ENCODE assay signal across 8 cellular contexts in genomic region chr16:31696968-31697743, GRCh38.
DNase-seq lines count a peak whose midpoint lies in the region; ATAC-seq and TF ChIP-seq lines count a peak whose summit lies in the region.

No MANE protein-coding gene starts in this region.

- no peak overlapping the region for H3K4me3 Mint-ChIP-seq in glutamatergic neuron (ENCODE audit: unreplicated experiment)

- H3K9me3 Mint-ChIP-seq in glutamatergic neuron (ENCODE audit: unreplicated experiment) = peaks cover 2% of the 10 kb centered on the region

- peak; percentile 52 for TF ChIP-seq CTCF in glutamatergic neuron (IDR thresholded peaks at IDR 0.05; ENCODE audit: partially characterized antibody, unreplicated experiment)
- TF ChIP-seq CTCF in omental fat pad (IDR thresholded peaks at IDR 0.05) = peak in 1 of 3 donors; percentile 34

- H3K36me3 Mint-ChIP-seq in glutamatergic neuron (ENCODE audit: unreplicated experiment) = no peaks in the 10 kb centered on the region

- DNase-seq in DMS153 (lab: John Stamatoyannopoulos, UW) = peak; percentile 50
- DNase-seq in HuH-7.5 (ENCODE audit: low spot score) = peak; percentile 37
- peak; percentile 63 for DNase-seq in SK-MEL-5 (ENCODE audit: low read depth, low spot score)
- no peak for DNase-seq in glutamatergic neuron
- no peak for DNase-seq in omental fat pad (ENCODE audit: low spot score)
- DNase-seq in GM19240 (ENCODE audit: insufficient read length, low spot score) = no peak
- DNase-seq in stimulated activated CD4-positive, alpha-beta T cell treated with anti-CD3 and anti-CD28 coated beads, Interleukin-1b, Interleukin-23, amount 100 ng/mL, for 48 hours = no peak

- no peak overlapping the region for H3K27ac Mint-ChIP-seq in glutamatergic neuron (ENCODE audit: unreplicated experiment)

- ATAC-seq in GM18861 (IDR thresholded peaks at IDR 0.05; ENCODE audit: unreplicated experiment) (no peak), omental fat pad (ENCODE audit: low FRiP score) (no peak)

- peaks cover 3% of the 10 kb centered on the region for H3K27me3 Mint-ChIP-seq in glutamatergic neuron (ENCODE audit: unreplicated experiment)

- peaks cover 7% of the 10 kb centered on the region for H3K4me1 Mint-ChIP-seq in glutamatergic neuron (ENCODE audit: low read depth, unreplicated experiment)

- in situ Hi-C loops in SK-MEL-5 (cut with HindIII; ENCODE audit: low pct_unique_long_range_greater_than_20kb, low sequenced_read_pairs) = no loop called here

Comparison
In these comparisons a context has a peak if more than half of its experiments do, and no peak if none do; other contexts are left out.
1. DNase-seq: peak in DMS153 (single experiment), HuH-7.5 (single experiment) and SK-MEL-5 (single experiment); none in glutamatergic neuron (single experiment), omental fat pad (single experiment), GM19240 (single experiment) and stimulated activated CD4-positive, alpha-beta T cell treated with anti-CD3 and anti-CD28 coated beads, Interleukin-1b, Interleukin-23, amount 100 ng/mL, for 48 hours (single experiment).